Comparison of ENCODE assay signal across 17 cellular contexts in genomic region chr22:48531108-48531507, GRCh38.
DNase-seq lines count a peak whose midpoint lies in the region; ATAC-seq and TF ChIP-seq lines count a peak whose summit lies in the region.
"Had no signal": no experiment of that assay in that cellular context is flagged by ENCODE, and none has a peak within 500 bp of the region (broad histone marks: within the 10 kb centered on the region; RNA-seq: fewer than 3 reads in every experiment).

No MANE protein-coding gene starts in this region.

- peaks cover 0 to 25% (median 0%) of the 10 kb centered on the region in 11 experiments; a peak in 8 of 22 replicates for H3K27me3 ChIP-seq in BLaER1 treated with 17β-estradiol and CSF1 and Interleukin-3, amounts not matched to agents 10 nM and 100 nM
- no peaks in the 10 kb centered on the region for H3K27me3 ChIP-seq in endodermal cell (ENCODE audit: control insufficient read depth, insufficient read depth, low read length, poor library complexity, severe bottlenecking)

- TF ChIP-seq POLR2A in NB4 (IDR thresholded peaks at IDR 0.05; ENCODE audit: extremely low read depth, insufficient read length): no peak

- H3K4me1 ChIP-seq in BLaER1 treated with 17β-estradiol and CSF1 and Interleukin-3, amounts not matched to agents 10 nM and 100 nM: peaks cover 14 to 34% (median 25%) of the 10 kb centered on the region in 10 experiments
- peaks cover 6% of the 10 kb centered on the region for H3K4me1 ChIP-seq in endodermal cell (ENCODE audit: control insufficient read depth, insufficient read depth, low read length)
- H3K4me1 ChIP-seq: HAP-1 had no signal

- intact Hi-C loops in Calu3 (cut with micrococcal nuclease; ENCODE audit: unreplicated experiment): no loop called here

- H3K4me3 ChIP-seq in BLaER1 treated with 17β-estradiol and CSF1 and Interleukin-3, amounts not matched to agents 10 nM and 100 nM: no peak overlapping the region
- H3K4me3 ChIP-seq in NB4 (ENCODE audit: low read depth, low read length): no peak overlapping the region
- H3K4me3 ChIP-seq in endodermal cell (ENCODE audit: low read length): no peak overlapping the region
- H3K4me3 ChIP-seq: GM23248, HAP-1 had no signal

- no peaks in the 10 kb centered on the region for H3K27me3 Mint-ChIP-seq in endodermal cell (ENCODE audit: insufficient read depth)
- H3K27me3 Mint-ChIP-seq in Calu3 (ENCODE audit: unreplicated experiment): no peaks in the 10 kb centered on the region
- H3K27me3 Mint-ChIP-seq: B cell had no signal

- no peak for ATAC-seq in GM21825 (IDR thresholded peaks at IDR 0.05; ENCODE audit: unreplicated experiment)

- peaks cover 10% of the 10 kb centered on the region for H3K4me1 Mint-ChIP-seq in endodermal cell
- no peaks in the 10 kb centered on the region for H3K4me1 Mint-ChIP-seq in Calu3 (ENCODE audit: low read depth, unreplicated experiment)
- H3K4me1 Mint-ChIP-seq: B cell had no signal

- H3K9ac ChIP-seq in BLaER1 treated with 17β-estradiol and CSF1 and Interleukin-3, amounts not matched to agents 10 nM and 100 nM: no peak overlapping the region
- H3K9ac ChIP-seq in endodermal cell (ENCODE audit: extremely low read depth, low read length, poor library complexity, severe bottlenecking): no peak overlapping the region
- H3K9ac ChIP-seq: GM23248 had no signal

- peak; percentile 4 for DNase-seq in NB4 (ENCODE audit: low read depth)
- DNase-seq in endodermal cell: no peak
- no peak for DNase-seq in substantia nigra (lab: John Stamatoyannopoulos, UW)
- DNase-seq in T-helper 9 cell: no peak
- DNase-seq in Calu3: no peak
- no peak for DNase-seq in NK-92 (lab: John Stamatoyannopoulos, UW; ENCODE audit: unreplicated experiment)
- DNase-seq: CD4-positive, alpha-beta memory T cell; COR-L47; DMS 273 treated with DMSO at 0.1 percent for 48 hours; DMS79; EL; GF-D8; GM23248 had no signal

- H3K36me3 ChIP-seq in BLaER1 treated with 17β-estradiol and CSF1 and Interleukin-3, amounts not matched to agents 10 nM and 100 nM: no peaks in the 10 kb centered on the region
- H3K36me3 ChIP-seq in endodermal cell (ENCODE audit: control insufficient read depth, insufficient read depth, low read length): peaks cover 7% of the 10 kb centered on the region
- H3K36me3 ChIP-seq: HAP-1 had no signal

- H4K20me1 ChIP-seq in BLaER1 treated with 17β-estradiol and CSF1 and Interleukin-3, amounts not matched to agents 10 nM and 100 nM: peaks cover 0 to 36% (median 21%) of the 10 kb centered on the region in 11 experiments; a peak in 16 of 22 replicates

- H3K27ac Mint-ChIP-seq in endodermal cell (no peak overlapping the region), Calu3 (ENCODE audit: unreplicated experiment) (no peak overlapping the region)
- H3K27ac Mint-ChIP-seq: B cell; CD4-positive, alpha-beta memory T cell had no signal

- no peaks in the 10 kb centered on the region for H3K9me3 ChIP-seq in BLaER1 treated with 17β-estradiol and CSF1 and Interleukin-3, amounts not matched to agents 10 nM and 100 nM (replicated peaks in 1 of 11)
- no peaks in the 10 kb centered on the region for H3K9me3 ChIP-seq in endodermal cell (ENCODE audit: control insufficient read depth, low read length)
- H3K9me3 ChIP-seq: HAP-1 had no signal

- H3K4me3 Mint-ChIP-seq in endodermal cell: no peak overlapping the region
- H3K4me3 Mint-ChIP-seq in Calu3 (ENCODE audit: low read depth, unreplicated experiment): no peak overlapping the region
- H3K4me3 Mint-ChIP-seq: B cell; CD4-positive, alpha-beta memory T cell had no signal

- no TSS peak for BruUV-seq in Calu3 (replicated peaks; lab: Mats Ljungman, UMichigan)

- H3K4me2 ChIP-seq in BLaER1 treated with 17β-estradiol and CSF1 and Interleukin-3, amounts not matched to agents 10 nM and 100 nM: peak overlapping the region in 10 of 11 experiments; percentile 40 to 96 (median 83); a peak in 19 of 22 replicates

- TF ChIP-seq CTCF in NB4 (IDR thresholded peaks at IDR 0.05; ENCODE audit: low read depth, low read length) (no peak), endodermal cell (conservative IDR thresholded peaks at IDR 0.05) (peak; percentile 40), Calu3 (IDR thresholded peaks at IDR 0.05; ENCODE audit: unreplicated experiment) (no peak)

- CTCF ChIA-PET in Calu3 (lab: Charles Lee): no interaction called here

- WGBS in endodermal cell (ENCODE audit: insufficient coverage in 1 of 2, insufficient read length in 1 of 2), 2 experiments: 85 to 86% methylated on average over 10 to 11 of the region's 11 CpGs

- H3K9me3 Mint-ChIP-seq in endodermal cell: no peaks in the 10 kb centered on the region
- peaks cover 14% of the 10 kb centered on the region for H3K9me3 Mint-ChIP-seq in Calu3 (ENCODE audit: low read depth, unreplicated experiment)
- H3K9me3 Mint-ChIP-seq: CD4-positive, alpha-beta memory T cell had no signal

- H3K36me3 Mint-ChIP-seq in endodermal cell (ENCODE audit: low read depth) (no peaks in the 10 kb centered on the region), Calu3 (ENCODE audit: insufficient read depth, unreplicated experiment) (peaks cover 13% of the 10 kb centered on the region)
- H3K36me3 Mint-ChIP-seq: CD4-positive, alpha-beta memory T cell had no signal

- no peak overlapping the region for H3K27ac ChIP-seq in BLaER1 treated with 17β-estradiol and CSF1 and Interleukin-3, amounts not matched to agents 10 nM and 100 nM
- H3K27ac ChIP-seq in endodermal cell (ENCODE audit: low read depth, low read length): no peak overlapping the region
- H3K27ac ChIP-seq in substantia nigra (ENCODE audit: low read depth, low read length, poor library complexity, severe bottlenecking): peak overlapping the region; percentile 19
- H3K27ac ChIP-seq: GM23248 had no signal
